Comparison of ENCODE assay signal across 16 cellular contexts in the genomic region with DNA sequence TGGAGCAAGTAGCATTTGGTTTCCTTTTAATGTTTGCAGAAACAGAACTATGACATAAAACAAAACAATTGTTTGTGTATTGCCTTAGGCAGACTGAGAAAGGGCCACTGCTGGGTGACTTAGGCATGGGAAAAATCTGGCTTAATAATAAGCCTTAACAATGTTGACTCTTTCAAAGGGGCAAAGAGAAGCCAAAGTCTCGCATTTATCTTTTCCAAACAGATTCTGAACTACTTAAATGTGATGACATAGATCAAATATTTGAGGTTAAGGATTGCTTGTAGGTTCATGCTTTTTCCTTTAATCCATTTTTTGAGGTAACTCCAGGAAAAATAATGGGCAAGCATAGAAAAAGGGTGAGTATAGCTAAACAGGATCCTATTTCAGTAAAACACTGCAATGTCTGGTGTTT. TPM values are rescaled to one million over a fixed set of nuclear protein-coding genes. Genes with fewer than 3 reads are reported as not detected.
A peak's percentile ranks its signal among the peaks of the same experiment; 100 is the strongest.
DNase-seq lines count a peak whose midpoint lies in the region; ATAC-seq, FAIRE-seq and TF ChIP-seq lines count a peak whose summit lies in the region.
"Had no signal": no experiment of that assay in that cellular context is flagged by ENCODE, and none has a peak within 500 bp of the region (broad histone marks: within the 10 kb centered on the region; RNA-seq: fewer than 3 reads in every experiment).

No MANE protein-coding gene starts in this region.

- DNase-seq in BJ (ENCODE audit: low read depth) (peak; percentile 59), MG63 (peak; percentile 68), bronchial epithelial cell (ENCODE audit: low read depth) (peak; percentile 83), left lung (no peak), mucosa of descending colon (no peak), Karpas-422 (no peak), NCI-H1930 (lab: John Stamatoyannopoulos, UW) (no peak)
- DNase-seq: activated CD8-positive, alpha-beta memory T cell treated with anti-CD3 and anti-CD28 coated beads, Interleukin-2, amount 50 U/mL, for 48 hours; activated naive CD8-positive, alpha-beta T cell treated with anti-CD3 and anti-CD28 coated beads for 36 hours; left cardiac atrium; natural killer cell; NCI-H187; retina; WERI-Rb-1 had no signal

- H3K27me3 ChIP-seq in BJ (ENCODE audit: control insufficient read depth, insufficient read depth, low read length) (no peaks in the 10 kb centered on the region; the same call in 1 of the 2 replicates), MG63 (no peaks in the 10 kb centered on the region), bronchial epithelial cell (ENCODE audit: control insufficient read depth, insufficient read depth, low read length) (no peaks in the 10 kb centered on the region), left lung (no peaks in the 10 kb centered on the region), Karpas-422 (ENCODE audit: low read length) (no peaks in the 10 kb centered on the region)

- peak; percentile 55 for ATAC-seq in left lung
- ATAC-seq in mucosa of descending colon, result no peak
- no peak for ATAC-seq in GM21717 (IDR thresholded peaks at IDR 0.05; ENCODE audit: unreplicated experiment)
- ATAC-seq: left cardiac atrium, natural killer cell had no signal

- H3K27ac ChIP-seq in left lung (no peak overlapping the region), Karpas-422 (ENCODE audit: low read length) (no peak overlapping the region)
- H3K27ac ChIP-seq: KMS-11, WERI-Rb-1 had no signal

- no peaks in the 10 kb centered on the region for H4K20me1 ChIP-seq in Karpas-422 (ENCODE audit: insufficient read depth, low read depth, low read length)

- H3K79me2 ChIP-seq in Karpas-422 (ENCODE audit: low read length), result no peaks in the 10 kb centered on the region

- CTCF ChIA-PET in BJ (lab: Yijun Ruan, JAX), result interaction anchor here (0.6 kb wide), 1 partner anchor 887 kb away, joined by 4 read pairs; no protein-coding TSS in a partner anchor

- H2AFZ ChIP-seq in Karpas-422 (ENCODE audit: low read length), result no peak overlapping the region

- no peaks in the 10 kb centered on the region for H3K9me2 ChIP-seq in Karpas-422 (replicated peaks; ENCODE audit: insufficient read depth, low read length)

- H3K4me1 ChIP-seq in left lung, result no peaks in the 10 kb centered on the region
- no peaks in the 10 kb centered on the region for H3K4me1 ChIP-seq in mucosa of descending colon (ENCODE audit: low read depth)
- H3K4me1 ChIP-seq in Karpas-422 (ENCODE audit: low read length), result peaks cover 7% of the 10 kb centered on the region

- no peak for TF ChIP-seq CTCF in BJ (IDR thresholded peaks at IDR 0.05; ENCODE audit: insufficient read depth, low read depth, low read length)
- no peak for TF ChIP-seq CTCF in bronchial epithelial cell (IDR thresholded peaks at IDR 0.05; ENCODE audit: insufficient read depth, low read length, severe bottlenecking)
- no peak for TF ChIP-seq CTCF in left lung (IDR thresholded peaks at IDR 0.05)
- TF ChIP-seq CTCF in mucosa of descending colon (IDR thresholded peaks at IDR 0.05), result no peak

- intact Hi-C loops in left lung (cut with DNase I) (no loop called here), mucosa of descending colon (cut with DNase I, micrococcal nuclease) (no loop called here)

- H3K4me3 ChIP-seq in BJ (ENCODE audit: low read depth, low read length) (no peak overlapping the region), MG63 (no peak overlapping the region), bronchial epithelial cell (ENCODE audit: low read depth, low read length) (no peak overlapping the region), left lung (no peak overlapping the region), mucosa of descending colon (no peak overlapping the region), Karpas-422 (ENCODE audit: low read length) (no peak overlapping the region)

- POLR2A ChIA-PET in BJ (lab: Charles Lee), result no interaction called here

- no peaks in the 10 kb centered on the region for H3K9me3 ChIP-seq in MG63
- H3K9me3 ChIP-seq in left lung, result no peaks in the 10 kb centered on the region
- H3K9me3 ChIP-seq in mucosa of descending colon, result no peaks in the 10 kb centered on the region
- no peaks in the 10 kb centered on the region for H3K9me3 ChIP-seq in Karpas-422 (ENCODE audit: low read length)

- no peak overlapping the region for H3K4me2 ChIP-seq in Karpas-422 (ENCODE audit: low read depth, low read length, poor library complexity, severe bottlenecking)
- H3K4me2 ChIP-seq: KMS-11 had no signal

- FAIRE-seq in bronchial epithelial cell (lab: Jason Lieb, UNC), result no peak

- H3K36me3 ChIP-seq in BJ (ENCODE audit: control insufficient read depth, insufficient read depth, low read length) (no peaks in the 10 kb centered on the region), MG63 (no peaks in the 10 kb centered on the region), bronchial epithelial cell (ENCODE audit: control insufficient read depth, insufficient read depth, low read length) (no peaks in the 10 kb centered on the region), left lung (no peaks in the 10 kb centered on the region), mucosa of descending colon (ENCODE audit: low read depth) (no peaks in the 10 kb centered on the region), Karpas-422 (ENCODE audit: insufficient read depth, low read length) (no peaks in the 10 kb centered on the region)
- H3K36me3 ChIP-seq: WERI-Rb-1 had no signal

- H3K9ac ChIP-seq in Karpas-422 (ENCODE audit: low read length), result no peak overlapping the region
- H3K9ac ChIP-seq: KMS-11 had no signal

RNA-seq across cellular contexts. Expression of a gene that starts 39.6 kb away (rescaled TPM):
- polyA plus RNA-seq in BJ (2011; rRNA removed), result 1.3 and 2.0 TPM in 2 replicates
- polyA minus RNA-seq in BJ (2011; rRNA and poly(A)+ RNA removed), result 0.62 and 0.71 TPM in 2 replicates
- 2.6 and 3.0 TPM in 2 replicates for total RNA-seq in MG63 (2014; rRNA removed; shearing (Covaris generic); ENCODE audit: low replicate concordance)
- total RNA-seq in bronchial epithelial cell, result 3.3 and 4.7 TPM in 2 replicates
- 10 to 100 TPM in 1 of 2 donors, 1 to 10 TPM in 1; 8.8 to 10.2 TPM for total RNA-seq in left lung
- total RNA-seq in mucosa of descending colon, result 10 to 100 TPM in 1 of 3 donors, 1 to 10 TPM in 2; 5.6 to 13.8 (median 9.0) TPM
- 18.7 and 21.3 TPM in 2 replicates for total RNA-seq in Karpas-422 (2014; rRNA removed; shearing (Covaris generic); ENCODE audit: low replicate concordance)

RNA-seq across cellular contexts. Expression of a gene that starts 39.7 kb away (rescaled TPM):
- 19.7 and 31.1 TPM in 2 replicates for polyA plus RNA-seq in BJ (2011; rRNA removed)
- 15.5 and 21.1 TPM in 2 replicates for polyA minus RNA-seq in BJ (2011; rRNA and poly(A)+ RNA removed)
- total RNA-seq in MG63 (2014; rRNA removed; shearing (Covaris generic); ENCODE audit: low replicate concordance), result 13.6 and 24.8 TPM in 2 replicates
- total RNA-seq in bronchial epithelial cell (11.1 and 18.7 TPM in 2 replicates), left lung (10 to 100 TPM; 13.4 to 15.6 TPM), mucosa of descending colon (10 to 100 TPM; 10.0 to 13.6 (median 12.7) TPM)
- total RNA-seq in Karpas-422 (2014; rRNA removed; shearing (Covaris generic); ENCODE audit: low replicate concordance), result 17.7 and 38.0 TPM in 2 replicates

Comparison
In these comparisons a context has a peak if more than half of its experiments do, and no peak if none do; other contexts are left out.
1. DNase-seq: peak in BJ (single experiment), MG63 (single experiment) and bronchial epithelial cell (single experiment); none in left lung (0 of 2), mucosa of descending colon (0 of 3), Karpas-422 (single experiment) and NCI-H1930 (0 of 2).